ENCODE assay signal across 20 cellular contexts in the genomic region with DNA sequence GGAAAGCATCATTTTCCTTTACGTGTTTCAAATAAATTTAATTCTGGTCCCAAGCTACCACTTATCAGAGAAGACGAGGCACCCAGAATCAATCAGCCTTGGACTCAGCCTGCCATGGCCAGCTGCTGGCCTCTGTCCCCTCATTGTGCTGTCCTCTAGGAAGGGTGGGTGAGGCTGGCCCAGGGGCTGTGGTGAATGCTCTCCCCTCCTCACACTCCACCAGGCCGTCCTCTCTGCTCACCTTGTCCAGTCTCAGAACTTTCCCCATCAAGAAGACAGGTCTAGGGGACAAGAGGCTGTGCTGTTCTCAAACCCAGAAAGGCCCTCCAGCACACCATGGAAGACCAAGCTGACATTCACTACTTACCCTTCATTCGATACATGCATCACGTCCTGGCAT. TPM values are rescaled to one million over a fixed set of nuclear protein-coding genes. Genes with fewer than 3 reads are reported as not detected.
A peak's percentile ranks its signal among the peaks of the same experiment; 100 is the strongest.
DNase-seq lines count a peak whose midpoint lies in the region; ATAC-seq, FAIRE-seq and TF ChIP-seq lines count a peak whose summit lies in the region.
"Had no signal": no experiment of that assay in that cellular context is flagged by ENCODE, and none has a peak within 500 bp of the region (broad histone marks: within the 10 kb centered on the region; RNA-seq: fewer than 3 reads in every experiment).

No MANE protein-coding gene starts in this region.

- TF ChIP-seq CTCF in RWPE2 (IDR thresholded peaks at IDR 0.05; ENCODE audit: poor library complexity, severe bottlenecking) (no peak), sigmoid colon (IDR thresholded peaks at IDR 0.05) (no peak), tibial artery (IDR thresholded peaks at IDR 0.05) (no peak)

- H3K4me1 Mint-ChIP-seq in immature natural killer cell: no peaks in the 10 kb centered on the region
- H3K4me1 Mint-ChIP-seq: CD4-positive, alpha-beta memory T cell had no signal

- H3K14ac ChIP-seq in mesenchymal stem cell (ENCODE audit: low read length in 2 of 2): no peak overlapping the region

- peaks cover 0 to 14% (median 3%) of the 10 kb centered on the region in 3 donors for H3K27me3 Mint-ChIP-seq in immature natural killer cell (ENCODE audit: low read depth in 3 of 3)

- H3K27me3 ChIP-seq in RWPE2 (ENCODE audit: insufficient read depth, poor library complexity, severe bottlenecking) (no peaks in the 10 kb centered on the region), mesenchymal stem cell (ENCODE audit: control insufficient read depth in 1 of 2, insufficient read depth in 1 of 2, low read length in 2 of 2) (peaks cover 8 to 15% of the 10 kb centered on the region in 2 experiments), sigmoid colon (no peaks in the 10 kb centered on the region), tibial artery (no peaks in the 10 kb centered on the region)

- no peaks in the 10 kb centered on the region for H3K36me3 ChIP-seq in RWPE2 (ENCODE audit: low read depth)
- H3K36me3 ChIP-seq in mesenchymal stem cell (ENCODE audit: control insufficient read depth in 1 of 2, insufficient read depth in 2 of 2, low read depth in 1 of 2, low read length in 2 of 2): peaks cover 0 to under 1% of the 10 kb centered on the region in 2 experiments
- no peaks in the 10 kb centered on the region for H3K36me3 ChIP-seq in sigmoid colon
- H3K36me3 ChIP-seq in tibial artery: peaks cover 0 to 7% (median 0%) of the 10 kb centered on the region in 3 donors
- H3K36me3 ChIP-seq: HAP-1 had no signal

- DNase-seq in RWPE2 (ENCODE audit: low spot score): peak; percentile 22
- DNase-seq in mesenchymal stem cell: no peak
- DNase-seq in sigmoid colon: peak; percentile 41
- no peak for DNase-seq in H54 (ENCODE audit: insufficient read length, low spot score)
- no peak for DNase-seq in tibial artery
- no peak for DNase-seq in immature natural killer cell
- DNase-seq: C1 segment of cervical spinal cord; Calu3; CD4-positive, alpha-beta memory T cell; COR-L47; DMS53; DMS79 treated with DMSO at 0.1 percent for 48 hours; GF-D8; HFFc6 had no signal

- H2BK120ac ChIP-seq in mesenchymal stem cell (ENCODE audit: low read depth, low read length): no peak overlapping the region

- no peak overlapping the region for H3K18ac ChIP-seq in mesenchymal stem cell (ENCODE audit: low read depth in 1 of 2, low read length in 2 of 2)

- ATAC-seq in RWPE2 (ENCODE audit: low read depth): no peak

- intact Hi-C loops in sigmoid colon (cut with DNase I) (no loop called here), tibial artery (cut with DNase I; ENCODE audit: low total_unique reads) (no loop called here)

- no peak overlapping the region for H3K4me3 Mint-ChIP-seq in immature natural killer cell
- H3K4me3 Mint-ChIP-seq: CD4-positive, alpha-beta memory T cell; GM23338; HFFc6 had no signal

- H3K36me3 Mint-ChIP-seq in immature natural killer cell: no peaks in the 10 kb centered on the region
- H3K36me3 Mint-ChIP-seq: CD4-positive, alpha-beta memory T cell had no signal

- no peak for FAIRE-seq in H54 (lab: Jason Lieb, UNC)
- FAIRE-seq: GM12891, GM18507 had no signal

- no peak overlapping the region for H2AK5ac ChIP-seq in mesenchymal stem cell (ENCODE audit: low read length, severe bottlenecking)

- H3K9ac ChIP-seq in mesenchymal stem cell (ENCODE audit: low read length): no peak overlapping the region

- WGBS in mesenchymal stem cell: 94% methylated on average over 5 of the region's 5 CpGs
- 95% methylated on average over 5 of the region's 5 CpGs for WGBS in sigmoid colon, 2 donors

- H3K4me1 ChIP-seq in RWPE2 (ENCODE audit: insufficient read depth, poor library complexity, severe bottlenecking): no peaks in the 10 kb centered on the region
- H3K4me1 ChIP-seq in mesenchymal stem cell (ENCODE audit: control insufficient read depth, insufficient read depth, low read depth, low read length): peaks cover 8% of the 10 kb centered on the region
- H3K4me1 ChIP-seq in sigmoid colon: peaks cover 0 to 6% (median 0%) of the 10 kb centered on the region in 4 donors
- no peaks in the 10 kb centered on the region for H3K4me1 ChIP-seq in tibial artery
- H3K4me1 ChIP-seq: HAP-1 had no signal

- TF ChIP-seq POLR2A in sigmoid colon (IDR thresholded peaks at IDR 0.05): no peak
- no peak for TF ChIP-seq POLR2A in H54 (IDR thresholded peaks at IDR 0.05; ENCODE audit: low read depth, low read length)

- peak overlapping the region; percentile 12 for H2BK15ac ChIP-seq in mesenchymal stem cell (ENCODE audit: low read depth, poor library complexity, severe bottlenecking)

- no peaks in the 10 kb centered on the region for H3K9me3 Mint-ChIP-seq in immature natural killer cell
- H3K9me3 Mint-ChIP-seq: CD4-positive, alpha-beta memory T cell; HFFc6 had no signal

- H3K23ac ChIP-seq in mesenchymal stem cell (ENCODE audit: low read length in 2 of 2): no peak overlapping the region

- H4K8ac ChIP-seq in mesenchymal stem cell (ENCODE audit: low read length): no peak overlapping the region

- no peak for TF ChIP-seq EP300 in sigmoid colon (IDR thresholded peaks at IDR 0.05)

- H3K9me3 ChIP-seq in RWPE2 (ENCODE audit: severe bottlenecking) (no peaks in the 10 kb centered on the region), mesenchymal stem cell (ENCODE audit: control insufficient read depth, low read length) (no peaks in the 10 kb centered on the region), sigmoid colon (no peaks in the 10 kb centered on the region), tibial artery (no peaks in the 10 kb centered on the region)
- H3K9me3 ChIP-seq: HAP-1 had no signal

- H3K27ac Mint-ChIP-seq in immature natural killer cell: no peak overlapping the region
- H3K27ac Mint-ChIP-seq: CD4-positive, alpha-beta memory T cell; GM23338; HFFc6 had no signal

- no peak overlapping the region for H2BK12ac ChIP-seq in mesenchymal stem cell (ENCODE audit: low read length in 2 of 2)

- no peak overlapping the region for H3K4me2 ChIP-seq in mesenchymal stem cell (ENCODE audit: low read length, poor library complexity, severe bottlenecking)
- H3K4me2 ChIP-seq: GM23338 had no signal

- no peaks in the 10 kb centered on the region for H3K79me1 ChIP-seq in mesenchymal stem cell (replicated peaks; ENCODE audit: low read length, poor library complexity, severe bottlenecking)

- no peak overlapping the region for H2AFZ ChIP-seq in mesenchymal stem cell (ENCODE audit: low read depth, low read length)
- H2AFZ ChIP-seq: GM23338 had no signal

- H3K27ac ChIP-seq in RWPE2 (ENCODE audit: poor library complexity, severe bottlenecking): no peak overlapping the region
- H3K27ac ChIP-seq in mesenchymal stem cell (ENCODE audit: low read length, poor library complexity, severe bottlenecking): no peak overlapping the region
- no peak overlapping the region for H3K27ac ChIP-seq in sigmoid colon
- no peak overlapping the region for H3K27ac ChIP-seq in tibial artery

- H3K4ac ChIP-seq in mesenchymal stem cell (ENCODE audit: low read depth in 1 of 2, low read length in 2 of 2): no peak overlapping the region

- H4K91ac ChIP-seq in mesenchymal stem cell (ENCODE audit: low read length): no peak overlapping the region

- H2BK5ac ChIP-seq in mesenchymal stem cell (ENCODE audit: low read depth, low read length, poor library complexity, severe bottlenecking): no peak overlapping the region

- H3K4me3 ChIP-seq in RWPE2 (ENCODE audit: severe bottlenecking): no peak overlapping the region
- H3K4me3 ChIP-seq in mesenchymal stem cell (ENCODE audit: insufficient read depth in 1 of 2, low read depth in 1 of 2, low read length in 2 of 2): no peak overlapping the region
- H3K4me3 ChIP-seq in sigmoid colon: no peak overlapping the region
- no peak overlapping the region for H3K4me3 ChIP-seq in tibial artery
- H3K4me3 ChIP-seq: GM23338, HAP-1 had no signal

RNA-seq across cellular contexts. Expression of gene CXCL12, which starts 36.4 kb away (rescaled TPM):
- polyA plus RNA-seq in mesenchymal stem cell (2013, experiment 1 of 2): 734 TPM
- polyA plus RNA-seq in mesenchymal stem cell (2013, experiment 2 of 2): 748 TPM
- 100 to 1,000 TPM in 1 of 4 donors, 10 to 100 TPM in 3; 72.1 to 111 (median 80.7) TPM for total RNA-seq in sigmoid colon
- polyA plus RNA-seq in sigmoid colon: 10 to 100 TPM; 13.6 to 54.1 (median 43.5) TPM
- polyA plus RNA-seq in immature natural killer cell: not detected
- total RNA-seq: A172; Calu3; CD4-positive, alpha-beta memory T cell; G401 had no signal
- polyA plus RNA-seq: CD4-positive, alpha-beta memory T cell had no signal

Comparison
In these comparisons a context has a peak if more than half of its experiments do, and no peak if none do; other contexts are left out.
1. DNase-seq: peak in RWPE2 (single experiment) and sigmoid colon (single experiment); none in mesenchymal stem cell (single experiment), H54 (single experiment), tibial artery (0 of 2) and immature natural killer cell (0 of 3).
2. RNA of gene CXCL12, which starts 36.4 kb away (polyA plus RNA-seq): 13.6 to 54.1 TPM in sigmoid colon; not detected in immature natural killer cell; every median in the first group is over 10 times any median in the second.